ENCODE assay signal across 8 cellular contexts in genomic region chr12:103026646-103027045, GRCh38.
DNase-seq lines count a peak whose midpoint lies in the region.

No MANE protein-coding gene starts in this region.

- DNase-seq in DMS153 (lab: John Stamatoyannopoulos, UW) (peak; percentile 88), NCI-H1092 treated with DMSO at 0.1 percent for 48 hours (lab: John Stamatoyannopoulos, UW) (peak; percentile 93), NCI-H146 (lab: John Stamatoyannopoulos, UW) (peak; percentile 53), NCI-H2107 (lab: John Stamatoyannopoulos, UW) (peak; percentile 92), NCI-H2227 (lab: John Stamatoyannopoulos, UW; ENCODE audit: unreplicated experiment) (peak; percentile 76), NCI-H69 (lab: John Stamatoyannopoulos, UW) (peak; percentile 94), SHP77 treated with DMSO at 0.1 percent for 48 hours (lab: John Stamatoyannopoulos, UW) (peak; percentile 67), pons (ENCODE audit: low spot score) (peak; percentile 16)

Comparison
In these comparisons a context has a peak if more than half of its experiments do, and no peak if none do; other contexts are left out.
1. Peak in every context shown above with its lines: DNase-seq.
2. DNase-seq: peak in every context shown above with its lines; median percentile 94 in NCI-H69; 93 in NCI-H1092 treated with DMSO at 0.1 percent for 48 hours; 92 in NCI-H2107; 88 in DMS153; 76 in NCI-H2227; 67 in SHP77 treated with DMSO at 0.1 percent for 48 hours; 53 in NCI-H146; 16 in pons.